8 cellular contexts compared by ENCODE assay signal in genomic region chr6:30647802-30648460, GRCh38. TPM values are rescaled to one million over a fixed set of nuclear protein-coding genes. Genes with fewer than 3 reads are reported as not detected.
DNase-seq lines count a peak whose midpoint lies in the region; ATAC-seq, FAIRE-seq and TF ChIP-seq lines count a peak whose summit lies in the region.

No MANE protein-coding gene starts in this region.

- H3K36me3 ChIP-seq in K562 (ENCODE audit: control insufficient read depth, insufficient read depth, low read length): peaks cover 40% of the 10 kb centered on the region

- TF ChIP-seq POLR2A in K562 (conservative IDR thresholded peaks at IDR 0.05): no peak

- DNase-seq in NCI-H82 (lab: John Stamatoyannopoulos, UW): peak; percentile 83
- DNase-seq in NCI-H82 treated with DMSO at 0.1 percent for 48 hours (lab: John Stamatoyannopoulos, UW; ENCODE audit: unreplicated experiment): no peak
- peak; percentile 30 for DNase-seq in NCI-H1092 treated with DMSO at 0.1 percent for 48 hours (lab: John Stamatoyannopoulos, UW)
- peak in 1 of 4 experiments; percentile 86 for DNase-seq in K562 (ENCODE audit: extremely low read depth in 1 of 4, low spot score in 3 of 4)
- DNase-seq in left kidney (ENCODE audit: low read depth, low spot score): peak; percentile 16
- peak; percentile 26 for DNase-seq in superior temporal gyrus (ENCODE audit: extremely low spot score)
- no peak for DNase-seq in cortex of kidney (lab: John Stamatoyannopoulos, UW)

- WGBS in K562 (ENCODE audit: insufficient coverage, low coverage, missing lambda C conversion rate): 11% methylated on average over 21 of the region's 21 CpGs

- peak overlapping the region; percentile 68 for H3K4me3 ChIP-seq in K562

- TF ChIP-seq EP300 in K562 (IDR thresholded peaks at IDR 0.05; ENCODE audit: low read length): no peak

- H3K79me2 ChIP-seq in K562 (ENCODE audit: control insufficient read depth, insufficient read depth, low read length): peaks cover 44% of the 10 kb centered on the region

- BruUV-seq in K562 (replicated peaks; lab: Mats Ljungman, UMichigan): no TSS peak

- peaks cover 15 to 29% of the 10 kb centered on the region in 2 experiments for H3K4me1 ChIP-seq in K562 (replicated peaks in 1 of 2; ENCODE audit: control insufficient read depth in 2 of 2, insufficient read depth in 2 of 2, low read length in 2 of 2)

- H3K27ac ChIP-seq in K562 (ENCODE audit: extremely low read depth, low read depth, low read length): peak overlapping the region; percentile 83

- no peaks in the 10 kb centered on the region for H4K20me1 ChIP-seq in K562 (replicated peaks; ENCODE audit: control insufficient read depth, insufficient read depth, low read length)

- in situ Hi-C loops in K562 (cut with MboI): no loop called here

- H2AFZ ChIP-seq in K562 (ENCODE audit: low read depth, low read length): peak overlapping the region; percentile 90

- H3K4me2 ChIP-seq in K562 (ENCODE audit: insufficient read depth, low read length): peak overlapping the region; percentile 97

- no peaks in the 10 kb centered on the region for H3K9me1 ChIP-seq in K562 (ENCODE audit: control insufficient read depth, insufficient read depth, low read length)

- 0 out of 4 replicates have a peak, but pooled peaks of 1 of the 2 experiments have one; percentile 0 for TF ChIP-seq RAD21 in K562 (CRISPR knock-in tag; conservative IDR thresholded peaks at IDR 0.05 in 1 of 2, IDR thresholded peaks at IDR 0.05 in 1 of 2)

- TF ChIP-seq CTCF in K562 (IDR thresholded peaks at IDR 0.05 in 2 of 3, conservative IDR thresholded peaks at IDR 0.05 in 1 of 3; ENCODE audit: insufficient read depth in 2 of 3, low read depth in 1 of 3, low read length in 3 of 3): no peak

- FAIRE-seq in K562 (lab: Jason Lieb, UNC): peak; percentile 62

- intact Hi-C loops in K562 (cut with micrococcal nuclease): loop anchor here (2.0 kb wide), 1 partner anchor 31 kb away; the partner anchor contains the start of genes MRPS18B and PPP1R10

- peak overlapping the region; percentile 75 to 99 for H3K9ac ChIP-seq in K562 (ENCODE audit: insufficient read depth in 1 of 2, low read depth in 2 of 2, low read length in 2 of 2)

- H3K9me3 ChIP-seq in K562 (replicated peaks; ENCODE audit: control insufficient read depth, insufficient read depth, low read depth, low read length): no peaks in the 10 kb centered on the region

- CTCF ChIA-PET in K562 (lab: Yijun Ruan, JAX; ENCODE audit: low intra/inter-chr PET ratio): no interaction called here

- ATAC-seq in K562: no peak
- no peak for ATAC-seq in GM21786 (IDR thresholded peaks at IDR 0.05; ENCODE audit: unreplicated experiment)

- H3K27me3 ChIP-seq in K562 (ENCODE audit: control insufficient read depth in 2 of 2, insufficient read depth in 2 of 2, low read length in 2 of 2): no peaks in the 10 kb centered on the region

- POLR2A ChIA-PET in K562 (lab: Yijun Ruan, JAX): interaction anchor here (0.6 to 1.2 kb wide), 4 partner anchors 10 to 33 kb away, joined by 3 to 4 read pairs (median 3); no protein-coding TSS in a partner anchor

RNA-seq across cellular contexts. Expression of gene C6orf136, which starts 1.0 kb away (rescaled TPM):
- 52.8 and 100 TPM in 2 replicates for total RNA-seq in K562 (2011; cell fraction: chromatin; rRNA removed; ENCODE audit: low replicate concordance)
- total RNA-seq in K562 (2011; cell fraction: nucleolus; rRNA removed): 71.3 and 77.0 TPM in 2 replicates
- total RNA-seq in K562 (2011; cell fraction: nucleoplasm; rRNA removed): 61.3 and 61.8 TPM in 2 replicates
- 16.9 and 26.8 TPM in 2 replicates for total RNA-seq in K562 (2014; rRNA removed)
- 14.1 and 14.5 TPM in 2 replicates for total RNA-seq in K562 (2014; rRNA removed; fragmentation: Illumina TruSeq; extraction: Trizol)
- 15.6 and 19.0 TPM in 2 replicates for total RNA-seq in K562 (2015; rRNA removed; fragmentation: Illumina TruSeq; extraction: Trizol)
- total RNA-seq in K562 (2021): 55.0 and 63.1 TPM in 2 replicates
- 16.2 and 35.4 TPM in 2 replicates for polyA plus RNA-seq in K562 (2011; rRNA removed)
- 35.9 and 43.4 TPM in 2 replicates for polyA plus RNA-seq in K562 (2011; cell fraction: cytosol; rRNA removed)
- 124 and 164 TPM in 2 replicates for polyA plus RNA-seq in K562 (2011; cell fraction: nucleus; rRNA removed)
- polyA plus RNA-seq in K562 (2012): 46.4 and 46.8 TPM in 2 replicates
- polyA plus RNA-seq in K562 (2014; fragmentation: Illumina TruSeq; extraction: Trizol): 50.3 and 54.6 TPM in 2 replicates
- 10 to 100 TPM; 18.4 to 18.5 TPM for polyA plus RNA-seq in K562 (2014; fragmentation: Nextera tagmentation; extraction: Ambion mirVana)
- 34.7 and 43.6 TPM in 2 replicates for polyA plus RNA-seq in K562 (2014; rRNA removed)
- polyA minus RNA-seq in K562 (2011; rRNA and poly(A)+ RNA removed): 15.3 and 18.6 TPM in 2 replicates
- 17.3 and 23.6 TPM in 2 replicates for polyA minus RNA-seq in K562 (2011; cell fraction: cytosol; rRNA and poly(A)+ RNA removed)
- polyA minus RNA-seq in K562 (2011; cell fraction: nucleus; rRNA and poly(A)+ RNA removed): 16.6 and 27.5 TPM in 2 replicates

RNA-seq across cellular contexts. Expression of gene ATAT1, which starts 21.3 kb away (rescaled TPM):
- 24.6 and 28.0 TPM in 2 replicates for total RNA-seq in K562 (2011; cell fraction: chromatin; rRNA removed; ENCODE audit: low replicate concordance)
- 10.2 and 12.0 TPM in 2 replicates for total RNA-seq in K562 (2011; cell fraction: nucleolus; rRNA removed)
- total RNA-seq in K562 (2011; cell fraction: nucleoplasm; rRNA removed): 21.6 and 43.5 TPM in 2 replicates
- total RNA-seq in K562 (2014; rRNA removed) (1.00 and 2.9 TPM in 2 replicates), K562 (2014; rRNA removed; fragmentation: Illumina TruSeq; extraction: Trizol) (1.5 and 1.7 TPM in 2 replicates), K562 (2015; rRNA removed; fragmentation: Illumina TruSeq; extraction: Trizol) (1.6 and 1.7 TPM in 2 replicates), K562 (2021) (3.7 and 4.1 TPM in 2 replicates)
- polyA plus RNA-seq in K562 (2011; rRNA removed) (4.2 and 7.4 TPM in 2 replicates), K562 (2014; fragmentation: Illumina TruSeq; extraction: Trizol) (4.3 and 5.8 TPM in 2 replicates), K562 (2014; fragmentation: Nextera tagmentation; extraction: Ambion mirVana) (under 1 TPM; 0.65 to 0.71 TPM), K562 (2014; rRNA removed) (4.9 and 5.1 TPM in 2 replicates)
- 4.0 and 6.1 TPM in 2 replicates for polyA plus RNA-seq in K562 (2011; cell fraction: cytosol; rRNA removed)
- 38.2 and 41.0 TPM in 2 replicates for polyA plus RNA-seq in K562 (2011; cell fraction: nucleus; rRNA removed)
- 4.5 and 6.2 TPM in 2 replicates for polyA plus RNA-seq in K562 (2012)
- 3.3 and 3.9 TPM in 2 replicates for polyA minus RNA-seq in K562 (2011; rRNA and poly(A)+ RNA removed)
- 1.5 and 2.3 TPM in 2 replicates for polyA minus RNA-seq in K562 (2011; cell fraction: cytosol; rRNA and poly(A)+ RNA removed)
- polyA minus RNA-seq in K562 (2011; cell fraction: nucleus; rRNA and poly(A)+ RNA removed): 4.8 and 7.0 TPM in 2 replicates

RNA-seq across cellular contexts. Expression of gene DHX16, which starts 24.9 kb away (rescaled TPM):
- 69.6 and 100 TPM in 2 replicates for total RNA-seq in K562 (2011; cell fraction: chromatin; rRNA removed; ENCODE audit: low replicate concordance)
- total RNA-seq in K562 (2011; cell fraction: nucleolus; rRNA removed): 41.3 and 50.9 TPM in 2 replicates
- total RNA-seq in K562 (2011; cell fraction: nucleoplasm; rRNA removed): 46.3 and 50.5 TPM in 2 replicates
- 57.7 and 62.8 TPM in 2 replicates for total RNA-seq in K562 (2014; rRNA removed)
- 45.2 and 45.3 TPM in 2 replicates for total RNA-seq in K562 (2014; rRNA removed; fragmentation: Illumina TruSeq; extraction: Trizol)
- total RNA-seq in K562 (2015; rRNA removed; fragmentation: Illumina TruSeq; extraction: Trizol): 60.2 and 65.1 TPM in 2 replicates
- 42.7 and 47.5 TPM in 2 replicates for total RNA-seq in K562 (2021)
- polyA plus RNA-seq in K562 (2011; rRNA removed): 41.5 and 57.4 TPM in 2 replicates
- polyA plus RNA-seq in K562 (2011; cell fraction: cytosol; rRNA removed): 62.7 and 65.3 TPM in 2 replicates
- polyA plus RNA-seq in K562 (2011; cell fraction: nucleus; rRNA removed): 100 and 114 TPM in 2 replicates
- polyA plus RNA-seq in K562 (2012): 48.1 and 50.2 TPM in 2 replicates
- polyA plus RNA-seq in K562 (2014; fragmentation: Illumina TruSeq; extraction: Trizol): 65.1 and 66.1 TPM in 2 replicates
- polyA plus RNA-seq in K562 (2014; fragmentation: Nextera tagmentation; extraction: Ambion mirVana): 10 to 100 TPM; 14.6 to 15.3 TPM
- polyA plus RNA-seq in K562 (2014; rRNA removed): 47.9 and 57.3 TPM in 2 replicates
- polyA minus RNA-seq in K562 (2011; rRNA and poly(A)+ RNA removed): 49.1 and 53.6 TPM in 2 replicates
- 26.4 and 32.0 TPM in 2 replicates for polyA minus RNA-seq in K562 (2011; cell fraction: cytosol; rRNA and poly(A)+ RNA removed)
- 14.5 and 24.5 TPM in 2 replicates for polyA minus RNA-seq in K562 (2011; cell fraction: nucleus; rRNA and poly(A)+ RNA removed)

RNA-seq across cellular contexts. Expression of gene MRPS18B, which starts 30.3 kb away (rescaled TPM):
- total RNA-seq in K562 (2011; cell fraction: chromatin; rRNA removed; ENCODE audit: low replicate concordance): 34.1 and 72.7 TPM in 2 replicates
- total RNA-seq in K562 (2011; cell fraction: nucleolus; rRNA removed): 57.9 and 58.4 TPM in 2 replicates
- 49.2 and 50.2 TPM in 2 replicates for total RNA-seq in K562 (2011; cell fraction: nucleoplasm; rRNA removed)
- total RNA-seq in K562 (2014; rRNA removed) (134 and 143 TPM in 2 replicates), K562 (2014; rRNA removed; fragmentation: Illumina TruSeq; extraction: Trizol) (159 TPM in 2 replicates), K562 (2015; rRNA removed; fragmentation: Illumina TruSeq; extraction: Trizol) (144 and 146 TPM in 2 replicates), K562 (2021) (125 and 132 TPM in 2 replicates)
- polyA plus RNA-seq in K562 (2011; rRNA removed) (177 and 178 TPM in 2 replicates), K562 (2014; fragmentation: Illumina TruSeq; extraction: Trizol) (285 and 292 TPM in 2 replicates), K562 (2014; fragmentation: Nextera tagmentation; extraction: Ambion mirVana) (100 to 1,000 TPM; 331 to 383 TPM), K562 (2014; rRNA removed) (180 and 270 TPM in 2 replicates)
- polyA plus RNA-seq in K562 (2011; cell fraction: cytosol; rRNA removed): 261 and 277 TPM in 2 replicates
- polyA plus RNA-seq in K562 (2011; cell fraction: nucleus; rRNA removed): 41.8 and 46.9 TPM in 2 replicates
- polyA plus RNA-seq in K562 (2012): 141 and 165 TPM in 2 replicates
- polyA minus RNA-seq in K562 (2011; rRNA and poly(A)+ RNA removed): 121 and 136 TPM in 2 replicates
- 91.8 and 121 TPM in 2 replicates for polyA minus RNA-seq in K562 (2011; cell fraction: cytosol; rRNA and poly(A)+ RNA removed)
- polyA minus RNA-seq in K562 (2011; cell fraction: nucleus; rRNA and poly(A)+ RNA removed): 25.8 and 35.7 TPM in 2 replicates

RNA-seq across cellular contexts. Expression of gene PPP1R10, which starts 30.9 kb away (rescaled TPM):
- total RNA-seq in K562 (2011; cell fraction: chromatin; rRNA removed; ENCODE audit: low replicate concordance): 194 and 283 TPM in 2 replicates
- 176 and 243 TPM in 2 replicates for total RNA-seq in K562 (2011; cell fraction: nucleolus; rRNA removed)
- total RNA-seq in K562 (2011; cell fraction: nucleoplasm; rRNA removed): 172 and 194 TPM in 2 replicates
- total RNA-seq in K562 (2014; rRNA removed): 32.6 and 60.5 TPM in 2 replicates
- 49.7 TPM in 2 replicates for total RNA-seq in K562 (2014; rRNA removed; fragmentation: Illumina TruSeq; extraction: Trizol)
- 39.9 and 49.9 TPM in 2 replicates for total RNA-seq in K562 (2015; rRNA removed; fragmentation: Illumina TruSeq; extraction: Trizol)
- 65.5 and 69.9 TPM in 2 replicates for total RNA-seq in K562 (2021)
- polyA plus RNA-seq in K562 (2011; rRNA removed): 19.4 and 28.1 TPM in 2 replicates
- 14.0 and 15.3 TPM in 2 replicates for polyA plus RNA-seq in K562 (2011; cell fraction: cytosol; rRNA removed)
- polyA plus RNA-seq in K562 (2011; cell fraction: nucleus; rRNA removed): 79.8 and 95.1 TPM in 2 replicates
- polyA plus RNA-seq in K562 (2012): 38.2 and 56.5 TPM in 2 replicates
- polyA plus RNA-seq in K562 (2014; fragmentation: Illumina TruSeq; extraction: Trizol): 31.3 and 61.2 TPM in 2 replicates
- 10 to 100 TPM; 14.1 to 21.9 TPM for polyA plus RNA-seq in K562 (2014; fragmentation: Nextera tagmentation; extraction: Ambion mirVana)
- 26.8 and 30.4 TPM in 2 replicates for polyA plus RNA-seq in K562 (2014; rRNA removed)
- 111 and 152 TPM in 2 replicates for polyA minus RNA-seq in K562 (2011; rRNA and poly(A)+ RNA removed)
- polyA minus RNA-seq in K562 (2011; cell fraction: cytosol; rRNA and poly(A)+ RNA removed): 27.6 and 30.5 TPM in 2 replicates
- polyA minus RNA-seq in K562 (2011; cell fraction: nucleus; rRNA and poly(A)+ RNA removed): 193 and 329 TPM in 2 replicates

Comparison
In these comparisons a context has a peak if more than half of its experiments do, and no peak if none do; other contexts are left out.
1. DNase-seq: peak in NCI-H82 (single experiment), NCI-H1092 treated with DMSO at 0.1 percent for 48 hours (single experiment), left kidney (single experiment) and superior temporal gyrus (single experiment); none in NCI-H82 treated with DMSO at 0.1 percent for 48 hours (single experiment) and cortex of kidney (single experiment).